In genomic region chr12:80412343-80412953, GRCh38 we compare ENCODE assay signal across 1 cellular context.
TF ChIP-seq lines count a peak whose summit lies in the region.

No MANE protein-coding gene starts in this region.

TF ChIP-seq in GM23338, 12 proteins besides CTCF, POLR2A, EP300 and RAD21 (continued from another document):
- TF ChIP-seq ZNF462 (CRISPR knock-in tag; IDR thresholded peaks at IDR 0.05) (no peak), EZH2 (IDR thresholded peaks at IDR 0.05; ENCODE audit: low read depth, unreplicated experiment) (no peak)
